8 cellular contexts compared by ENCODE assay signal in the genomic region with DNA sequence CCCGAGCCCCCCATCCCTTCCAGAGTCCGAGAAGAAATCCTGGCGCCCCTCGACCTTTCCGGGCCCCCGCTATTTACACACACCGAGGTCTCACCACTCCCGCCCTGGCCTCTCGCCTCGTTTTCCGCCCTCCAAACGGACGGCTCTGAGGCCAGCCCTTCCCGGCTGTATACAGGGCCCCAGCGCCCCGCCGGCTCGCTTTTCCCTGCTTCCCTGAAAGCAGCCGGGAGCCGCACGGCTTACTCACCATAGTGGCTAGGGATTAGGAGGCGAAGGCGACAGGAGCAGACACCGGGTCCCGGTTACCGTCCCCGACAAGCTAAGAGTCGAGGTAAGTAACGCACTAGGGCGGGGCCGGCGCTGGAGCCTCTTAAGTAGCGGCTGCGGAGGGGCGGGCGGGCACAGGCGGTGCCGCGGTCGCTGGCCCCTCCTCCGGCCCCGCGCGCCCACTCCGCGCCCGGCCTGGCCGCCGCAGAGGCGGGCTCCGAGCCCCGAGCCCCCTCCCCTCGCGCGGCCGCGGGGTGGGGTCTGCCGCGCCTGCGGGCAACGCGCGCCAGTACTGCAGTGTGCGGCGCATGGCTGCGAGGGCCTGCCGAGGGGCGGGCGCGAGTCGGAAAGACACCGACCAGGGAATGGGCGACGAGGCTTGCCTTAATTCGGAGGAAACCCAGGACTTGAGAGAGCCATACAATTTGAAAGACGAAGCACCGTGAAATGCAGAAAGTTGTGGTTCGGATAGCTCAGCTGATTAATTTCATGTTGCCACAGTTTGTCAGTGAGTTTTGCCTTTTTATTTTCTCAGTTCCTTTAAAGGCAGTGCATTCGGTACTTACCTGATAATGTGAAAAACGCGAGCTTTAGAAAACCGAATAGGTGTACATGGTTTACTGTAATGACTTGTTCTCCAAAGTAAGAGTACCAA. TPM values are rescaled to one million over a fixed set of nuclear protein-coding genes. Genes with fewer than 3 reads are reported as not detected.
DNase-seq lines count a peak whose midpoint lies in the region; ATAC-seq and TF ChIP-seq lines count a peak whose summit lies in the region.

A gene (minus strand): TSS at position 345 of the 922 bp plus-strand sequence. CDS start 95 bp downstream, at position 250.

- peak within 1 kb of the TSS; percentile 100 for H3K27ac ChIP-seq in DOHH2 (ENCODE audit: low read depth, low read length)
- H3K27ac ChIP-seq in GM23338 (ENCODE audit: low read depth) = peak within 1 kb of the TSS; percentile 99
- peak within 1 kb of the TSS; percentile 96 for H3K27ac ChIP-seq in RWPE2 (ENCODE audit: poor library complexity, severe bottlenecking)
- peak within 1 kb of the TSS; percentile 96 for H3K27ac ChIP-seq in fibroblast of lung (ENCODE audit: insufficient read depth, low read length)
- peak within 1 kb of the TSS; percentile 95 for H3K27ac ChIP-seq in naive thymus-derived CD4-positive, alpha-beta T cell (ENCODE audit: low read depth, low read length)

- peak; percentile 85 for ATAC-seq in GM23338
- ATAC-seq in RWPE2 (ENCODE audit: low read depth) = peak; percentile 76
- ATAC-seq in activated T-helper 17 cell treated with anti-CD3 and anti-CD28 coated beads, Interleukin-2, amount 50 U/mL, for 72 hours (replicated peaks) = peak; percentile 83
- peak; percentile 86 for ATAC-seq in naive thymus-derived CD4-positive, alpha-beta T cell
- peak; percentile 77 to 84 for ATAC-seq in stimulated activated naive B cell treated with anti-CD40 and anti-IgM and Interleukin-4, amounts not matched to agents 10 μg/mL and 1 μg/mL and 100 μg/mL, for 72 hours (replicated peaks)

- H3K79me2 ChIP-seq in DOHH2 (ENCODE audit: control insufficient read depth, low read length) (peaks cover 62% of the 10 kb centered on the region), GM23338 (replicated peaks; ENCODE audit: insufficient read depth) (peaks cover 28% of the 10 kb centered on the region), fibroblast of lung (ENCODE audit: control insufficient read depth, insufficient read depth, low read length) (peaks cover 31% of the 10 kb centered on the region)

- H3K9ac ChIP-seq in fibroblast of lung (ENCODE audit: insufficient read depth, low read length) = peak within 1 kb of the TSS; percentile 98

- POLR2A ChIA-PET in naive thymus-derived CD4-positive, alpha-beta T cell (lab: Charles Lee) = interaction anchor here (0.6 to 6.3 kb wide), 43 partner anchors 9 to 696 kb away, joined by 3 to 226 read pairs (median 5); a partner anchor contains a TSS

- peaks cover 27% of the 10 kb centered on the region for H3K27me3 Mint-ChIP-seq in GM23338 (ENCODE audit: insufficient read depth, low read depth, poor library complexity)
- H3K27me3 Mint-ChIP-seq in activated T-helper 17 cell treated with anti-CD3 and anti-CD28 coated beads, Interleukin-2, amount 50 U/mL, for 72 hours = no peaks in the 10 kb centered on the region
- H3K27me3 Mint-ChIP-seq in naive thymus-derived CD4-positive, alpha-beta T cell = peaks cover 0 to 7% (median 0%) of the 10 kb centered on the region in 5 donors
- no peaks in the 10 kb centered on the region for H3K27me3 Mint-ChIP-seq in stimulated activated naive B cell treated with anti-CD40 and anti-IgM and Interleukin-4, amounts not matched to agents 10 μg/mL and 1 μg/mL and 100 μg/mL, for 72 hours

- H3K36me3 ChIP-seq in DOHH2 (ENCODE audit: control insufficient read depth, low read length) = peaks cover 42% of the 10 kb centered on the region
- peaks cover 27% of the 10 kb centered on the region for H3K36me3 ChIP-seq in GM23338 (ENCODE audit: insufficient read depth)
- H3K36me3 ChIP-seq in RWPE2 (ENCODE audit: low read depth) = peaks cover 42% of the 10 kb centered on the region
- peaks cover 15% of the 10 kb centered on the region for H3K36me3 ChIP-seq in fibroblast of lung (ENCODE audit: control insufficient read depth, insufficient read depth, low read length)
- H3K36me3 ChIP-seq in naive thymus-derived CD4-positive, alpha-beta T cell (ENCODE audit: control insufficient read depth in 2 of 3, insufficient read depth in 3 of 3, low read length in 3 of 3) = peaks cover 14 to 33% (median 16%) of the 10 kb centered on the region in 3 experiments

- peak within 1 kb of the TSS; percentile 99 for H3K4me3 ChIP-seq in DOHH2 (ENCODE audit: low read length)
- peak within 1 kb of the TSS; percentile 100 for H3K4me3 ChIP-seq in GM23338
- peak within 1 kb of the TSS; percentile 86 for H3K4me3 ChIP-seq in LNCaP clone FGC (ENCODE audit: low read depth, low read length)
- H3K4me3 ChIP-seq in RWPE2 (ENCODE audit: severe bottlenecking) = peak within 1 kb of the TSS; percentile 91
- peak within 1 kb of the TSS; percentile 73 to 100 (median 97) for H3K4me3 ChIP-seq in fibroblast of lung (replicated peaks in 1 of 4; ENCODE audit: control extremely low read depth in 1 of 4, insufficient read depth in 1 of 4, low read depth in 3 of 4, low read length in 4 of 4)
- peak within 1 kb of the TSS; percentile 92 for H3K4me3 ChIP-seq in naive thymus-derived CD4-positive, alpha-beta T cell (ENCODE audit: low read length)

- peaks cover 4% of the 10 kb centered on the region; the same call in 1 of the 3 replicates for H3K9me3 Mint-ChIP-seq in GM23338
- no peaks in the 10 kb centered on the region for H3K9me3 Mint-ChIP-seq in activated T-helper 17 cell treated with anti-CD3 and anti-CD28 coated beads, Interleukin-2, amount 50 U/mL, for 72 hours
- peaks cover 0 to 5% (median 0%) of the 10 kb centered on the region in 11 donors for H3K9me3 Mint-ChIP-seq in naive thymus-derived CD4-positive, alpha-beta T cell
- H3K9me3 Mint-ChIP-seq in stimulated activated naive B cell treated with anti-CD40 and anti-IgM and Interleukin-4, amounts not matched to agents 10 μg/mL and 1 μg/mL and 100 μg/mL, for 72 hours = no peaks in the 10 kb centered on the region

- peak within 1 kb of the TSS; percentile 95 for H3K4me3 Mint-ChIP-seq in GM23338
- H3K4me3 Mint-ChIP-seq in activated T-helper 17 cell treated with anti-CD3 and anti-CD28 coated beads, Interleukin-2, amount 50 U/mL, for 72 hours = peak within 1 kb of the TSS; percentile 95
- H3K4me3 Mint-ChIP-seq in naive thymus-derived CD4-positive, alpha-beta T cell = peak within 1 kb of the TSS; percentile 95 to 99 (median 98)
- peak within 1 kb of the TSS; percentile 84 to 99 for H3K4me3 Mint-ChIP-seq in stimulated activated naive B cell treated with anti-CD40 and anti-IgM and Interleukin-4, amounts not matched to agents 10 μg/mL and 1 μg/mL and 100 μg/mL, for 72 hours

- peaks cover 28% of the 10 kb centered on the region for H3K4me1 Mint-ChIP-seq in GM23338
- H3K4me1 Mint-ChIP-seq in activated T-helper 17 cell treated with anti-CD3 and anti-CD28 coated beads, Interleukin-2, amount 50 U/mL, for 72 hours = peaks cover 19% of the 10 kb centered on the region
- H3K4me1 Mint-ChIP-seq in naive thymus-derived CD4-positive, alpha-beta T cell = peaks cover 24 to 61% (median 55%) of the 10 kb centered on the region in 7 donors
- H3K4me1 Mint-ChIP-seq in stimulated activated naive B cell treated with anti-CD40 and anti-IgM and Interleukin-4, amounts not matched to agents 10 μg/mL and 1 μg/mL and 100 μg/mL, for 72 hours = peaks cover 26 to 61% of the 10 kb centered on the region in 2 donors

- H3F3A ChIP-seq in DOHH2 (ENCODE audit: control insufficient read depth, insufficient read depth) (peaks cover 60% of the 10 kb centered on the region), GM23338 (replicated peaks; ENCODE audit: low read depth) (peaks cover 36% of the 10 kb centered on the region)

- peaks cover 14% of the 10 kb centered on the region for H4K20me1 ChIP-seq in DOHH2 (ENCODE audit: control insufficient read depth, insufficient read depth, low read depth, low read length)
- peaks cover 17% of the 10 kb centered on the region for H4K20me1 ChIP-seq in GM23338 (replicated peaks; ENCODE audit: insufficient read depth)
- H4K20me1 ChIP-seq in fibroblast of lung (ENCODE audit: control insufficient read depth, extremely low read depth, insufficient read depth, low read length) = peaks cover 2% of the 10 kb centered on the region

- peaks cover 2% of the 10 kb centered on the region; the same call in 1 of the 2 replicates for H3K27me3 ChIP-seq in DOHH2 (ENCODE audit: control insufficient read depth, low read length)
- H3K27me3 ChIP-seq in GM23338 (ENCODE audit: insufficient read depth) = no peaks in the 10 kb centered on the region
- no peaks in the 10 kb centered on the region for H3K27me3 ChIP-seq in RWPE2 (ENCODE audit: insufficient read depth, poor library complexity, severe bottlenecking)
- H3K27me3 ChIP-seq in fibroblast of lung (ENCODE audit: control insufficient read depth, insufficient read depth, low read length) = no peaks in the 10 kb centered on the region
- no peaks in the 10 kb centered on the region for H3K27me3 ChIP-seq in naive thymus-derived CD4-positive, alpha-beta T cell (ENCODE audit: control insufficient read depth in 2 of 2, insufficient read depth in 2 of 2, low read length in 2 of 2)

- CTCF ChIA-PET in naive thymus-derived CD4-positive, alpha-beta T cell (lab: Charles Lee) = interaction anchor here (0.6 to 2.9 kb wide), 16 partner anchors 14 to 953 kb away, joined by 3 to 19 read pairs (median 4); a partner anchor contains a TSS

- peaks cover 47% of the 10 kb centered on the region for H3K36me3 Mint-ChIP-seq in GM23338 (ENCODE audit: low read depth)
- H3K36me3 Mint-ChIP-seq in activated T-helper 17 cell treated with anti-CD3 and anti-CD28 coated beads, Interleukin-2, amount 50 U/mL, for 72 hours (ENCODE audit: low read depth) = peaks cover 51% of the 10 kb centered on the region
- H3K36me3 Mint-ChIP-seq in naive thymus-derived CD4-positive, alpha-beta T cell = peaks cover 0 to 36% (median 21%) of the 10 kb centered on the region in 5 donors
- H3K36me3 Mint-ChIP-seq in stimulated activated naive B cell treated with anti-CD40 and anti-IgM and Interleukin-4, amounts not matched to agents 10 μg/mL and 1 μg/mL and 100 μg/mL, for 72 hours = peaks cover 36 to 44% of the 10 kb centered on the region in 2 donors

- no peaks in the 10 kb centered on the region for H3K9me3 ChIP-seq in DOHH2 (ENCODE audit: control insufficient read depth, insufficient read depth, low read length)
- H3K9me3 ChIP-seq in RWPE2 (ENCODE audit: severe bottlenecking) = no peaks in the 10 kb centered on the region
- no peaks in the 10 kb centered on the region for H3K9me3 ChIP-seq in fibroblast of lung (ENCODE audit: control insufficient read depth, insufficient read depth, low read depth, low read length)
- no peaks in the 10 kb centered on the region for H3K9me3 ChIP-seq in naive thymus-derived CD4-positive, alpha-beta T cell (ENCODE audit: control insufficient read depth in 2 of 3, low read length in 3 of 3)

- peak; percentile 94 for DNase-seq in GM23338 (ENCODE audit: low spot score)
- DNase-seq in LNCaP clone FGC (ENCODE audit: low read depth) = peak; percentile 30
- DNase-seq in RWPE2 (ENCODE audit: low spot score) = peak; percentile 87
- DNase-seq in fibroblast of lung (ENCODE audit: low read depth in 2 of 2) = peak; percentile 86
- peak; percentile 86 to 95 (median 89) for DNase-seq in naive thymus-derived CD4-positive, alpha-beta T cell
- peak; percentile 87 for DNase-seq in stimulated activated naive B cell treated with anti-CD40 and anti-IgM and Interleukin-4, amounts not matched to agents 10 μg/mL and 1 μg/mL and 100 μg/mL, for 72 hours

- H3K4me2 ChIP-seq in DOHH2 (ENCODE audit: low read length) (peak within 1 kb of the TSS; percentile 94), GM23338 (peak within 1 kb of the TSS; percentile 99), fibroblast of lung (ENCODE audit: extremely low read depth, insufficient read depth, low read length) (peak within 1 kb of the TSS; percentile 98)

- H3K4me1 ChIP-seq in DOHH2 (ENCODE audit: control insufficient read depth, low read length) (peaks cover 37% of the 10 kb centered on the region), GM23338 (ENCODE audit: insufficient read depth) (peaks cover 9% of the 10 kb centered on the region), RWPE2 (ENCODE audit: insufficient read depth, poor library complexity, severe bottlenecking) (no peaks in the 10 kb centered on the region), fibroblast of lung (ENCODE audit: control insufficient read depth, extremely low read depth, insufficient read depth, low read length) (peaks cover 3% of the 10 kb centered on the region)
- H3K4me1 ChIP-seq in naive thymus-derived CD4-positive, alpha-beta T cell (ENCODE audit: control insufficient read depth in 2 of 2, insufficient read depth in 2 of 2, low read length in 2 of 2) = peaks cover 24 to 27% of the 10 kb centered on the region in 2 donors

- intact Hi-C loops in naive thymus-derived CD4-positive, alpha-beta T cell (cut with micrococcal nuclease) = loop anchor here (1.0 to 5.0 kb wide), 9 partner anchors 58 to 611 kb away; a partner anchor contains a TSS

- peak within 1 kb of the TSS; percentile 98 for H3K27ac Mint-ChIP-seq in GM23338
- H3K27ac Mint-ChIP-seq in activated T-helper 17 cell treated with anti-CD3 and anti-CD28 coated beads, Interleukin-2, amount 50 U/mL, for 72 hours = peak within 1 kb of the TSS; percentile 99
- peak within 1 kb of the TSS; percentile 97 to 99 (median 99) for H3K27ac Mint-ChIP-seq in naive thymus-derived CD4-positive, alpha-beta T cell
- peak within 1 kb of the TSS; percentile 100 for H3K27ac Mint-ChIP-seq in stimulated activated naive B cell treated with anti-CD40 and anti-IgM and Interleukin-4, amounts not matched to agents 10 μg/mL and 1 μg/mL and 100 μg/mL, for 72 hours

- TF ChIP-seq CTCF in DOHH2 (IDR thresholded peaks at IDR 0.05; ENCODE audit: low read depth, low read length, poor library complexity, severe bottlenecking) = no peak
- no peak for TF ChIP-seq CTCF in GM23338 (conservative IDR thresholded peaks at IDR 0.05; ENCODE audit: low read depth in 2 of 2)
- TF ChIP-seq CTCF in LNCaP clone FGC (IDR thresholded peaks at IDR 0.05; ENCODE audit: control insufficient read depth, extremely low read depth, insufficient read depth) = no peak
- no peak for TF ChIP-seq CTCF in RWPE2 (IDR thresholded peaks at IDR 0.05; ENCODE audit: poor library complexity, severe bottlenecking)
- no peak for TF ChIP-seq CTCF in fibroblast of lung (conservative IDR thresholded peaks at IDR 0.05 in 1 of 2, IDR thresholded peaks at IDR 0.05 in 1 of 2; ENCODE audit: low read depth in 1 of 2, low read length in 2 of 2)

- peak within 1 kb of the TSS; percentile 68; the same call in 1 of the 2 replicates for H2AFZ ChIP-seq in GM23338
- H2AFZ ChIP-seq in fibroblast of lung (ENCODE audit: low read length) = peak within 1 kb of the TSS; percentile 26

- H3K9me2 ChIP-seq in DOHH2 (replicated peaks; ENCODE audit: control insufficient read depth, low read length) (no peaks in the 10 kb centered on the region), GM23338 (ENCODE audit: insufficient read depth) (no peaks in the 10 kb centered on the region; the same call in 1 of the 2 replicates)

RNA-seq across cellular contexts. Expression of the gene that starts here (rescaled TPM):
- 2,341 and 2,718 TPM in 2 replicates for total RNA-seq in GM23338 (2014; rRNA removed; shearing (Covaris generic))
- polyA plus RNA-seq in GM23338 (2016; fragmentation: Nextera tagmentation; extraction: Ambion mirVana) (1,008 and 1,116 TPM in 2 replicates), fibroblast of lung (3,083 and 6,675 TPM in 2 replicates)
- total RNA-seq in activated T-helper 17 cell treated with anti-CD3 and anti-CD28 coated beads, Interleukin-2, amount 50 U/mL, for 72 hours = 1,000 to 10,000 TPM; 1,357 to 2,653 TPM
- total RNA-seq in fibroblast of lung = 656 and 1,258 TPM in 2 replicates
- 1,678 and 3,646 TPM in 2 replicates for polyA plus RNA-seq in fibroblast of lung (2012)
- 4,720 and 8,882 TPM in 2 replicates for polyA minus RNA-seq in fibroblast of lung (ENCODE audit: low replicate concordance)
- total RNA-seq in naive thymus-derived CD4-positive, alpha-beta T cell = 1,000 to 10,000 TPM in 1 of 5 experiments, 100 to 1,000 TPM in 4; 124 to 1,463 (median 279) TPM
- polyA plus RNA-seq in naive thymus-derived CD4-positive, alpha-beta T cell = 100 to 1,000 TPM; 473 to 648 TPM

Comparison
In these comparisons a context has a peak if more than half of its experiments do, and no peak if none do; other contexts are left out.
1. Peak in every context shown above with its lines: DNase-seq, ATAC-seq, H3K4me3 ChIP-seq and H3K27ac ChIP-seq.
2. DNase-seq: peak in every context shown above with its lines; median percentile 94 in GM23338; 89 in naive thymus-derived CD4-positive, alpha-beta T cell; 87 in RWPE2; 87 in stimulated activated naive B cell treated with anti-CD40 and anti-IgM and Interleukin-4, amounts not matched to agents 10 μg/mL and 1 μg/mL and 100 μg/mL, for 72 hours; 86 in fibroblast of lung; 30 in LNCaP clone FGC.